Comparison of ENCODE assay signal across 10 cellular contexts in genomic region chr10:114486938-114487814, GRCh38.
A peak's percentile ranks its signal among the peaks of the same experiment; 100 is the strongest.
DNase-seq lines count a peak whose midpoint lies in the region; ATAC-seq and TF ChIP-seq lines count a peak whose summit lies in the region.
"Had no signal": no experiment of that assay in that cellular context is flagged by ENCODE, and none has a peak within 500 bp of the region (broad histone marks: within the 10 kb centered on the region; RNA-seq: fewer than 3 reads in every experiment).

No MANE protein-coding gene starts in this region.

- CTCF ChIA-PET in activated naive CD4-positive, alpha-beta T cell treated with anti-CD3 and anti-CD28 coated beads, Interleukin-2, amount 10 ng/mL, durations not matched to agents 7 days and 5 days (lab: Charles Lee), result interaction anchor here (0.6 to 8.4 kb wide), 12 partner anchors 8 to 57 kb away, joined by 3 to 62 read pairs (median 4); no protein-coding TSS in a partner anchor

- no peaks in the 10 kb centered on the region for H3K9me3 Mint-ChIP-seq in activated naive CD4-positive, alpha-beta T cell treated with anti-CD3 and anti-CD28 coated beads, Interleukin-2, amount 50 U/mL, for 72 hours
- H3K9me3 Mint-ChIP-seq in activated naive CD4-positive, alpha-beta T cell treated with anti-CD3 and anti-CD28 coated beads, Interleukin-2, amount 10 ng/mL, durations not matched to agents 7 days and 5 days, result no peaks in the 10 kb centered on the region
- H3K9me3 Mint-ChIP-seq in stimulated activated naive B cell treated with anti-CD40 and anti-IgM and Interleukin-4, amounts not matched to agents 10 μg/mL and 1 μg/mL and 100 μg/mL, for 72 hours, result no peaks in the 10 kb centered on the region

- no peak overlapping the region for H3K4me3 Mint-ChIP-seq in activated naive CD4-positive, alpha-beta T cell treated with anti-CD3 and anti-CD28 coated beads, Interleukin-2, amount 10 ng/mL, durations not matched to agents 7 days and 5 days
- no peak overlapping the region for H3K4me3 Mint-ChIP-seq in stimulated activated naive B cell treated with anti-CD40 and anti-IgM and Interleukin-4, amounts not matched to agents 10 μg/mL and 1 μg/mL and 100 μg/mL, for 72 hours

- peak; percentile 70 to 83 for ATAC-seq in activated naive CD4-positive, alpha-beta T cell treated with anti-CD3 and anti-CD28 coated beads, Interleukin-2, amount 50 U/mL, for 72 hours
- ATAC-seq in stimulated activated naive B cell treated with anti-CD40 and anti-IgM and Interleukin-4, amounts not matched to agents 10 μg/mL and 1 μg/mL and 100 μg/mL, for 72 hours (replicated peaks), result peak; percentile 58 to 66
- ATAC-seq in GM21381 (IDR thresholded peaks at IDR 0.05; ENCODE audit: unreplicated experiment), result no peak

- DNase-seq in activated naive CD4-positive, alpha-beta T cell treated with anti-CD3 and anti-CD28 coated beads, Interleukin-2, amount 50 U/mL, for 72 hours (ENCODE audit: low spot score in 2 of 2), result no peak
- no peak for DNase-seq in activated naive CD4-positive, alpha-beta T cell treated with anti-CD3 and anti-CD28 coated beads, Interleukin-2, amount 10 ng/mL, durations not matched to agents 7 days and 5 days
- DNase-seq in NCI-H1092 (lab: John Stamatoyannopoulos, UW), result peak; percentile 50
- DNase-seq in choroid plexus epithelial cell (ENCODE audit: low read depth), result peak; percentile 45
- DNase-seq in stimulated activated naive B cell treated with anti-CD40 and anti-IgM and Interleukin-4, amounts not matched to agents 10 μg/mL and 1 μg/mL and 100 μg/mL, for 72 hours, result no peak
- DNase-seq in NCI-H446 treated with DMSO at 0.1 percent for 48 hours (lab: John Stamatoyannopoulos, UW), result no peak
- DNase-seq in middle frontal gyrus (ENCODE audit: extremely low spot score, low spot score), result no peak
- DNase-seq: esophagus squamous epithelium, T-helper 9 cell had no signal

- peaks cover 36% of the 10 kb centered on the region for H3K4me1 Mint-ChIP-seq in activated naive CD4-positive, alpha-beta T cell treated with anti-CD3 and anti-CD28 coated beads, Interleukin-2, amount 10 ng/mL, durations not matched to agents 7 days and 5 days
- peaks cover 12 to 28% of the 10 kb centered on the region in 2 donors for H3K4me1 Mint-ChIP-seq in stimulated activated naive B cell treated with anti-CD40 and anti-IgM and Interleukin-4, amounts not matched to agents 10 μg/mL and 1 μg/mL and 100 μg/mL, for 72 hours

- no peak for TF ChIP-seq CTCF in choroid plexus epithelial cell (conservative IDR thresholded peaks at IDR 0.05; ENCODE audit: low read depth, low read length)

- H3K36me3 Mint-ChIP-seq in activated naive CD4-positive, alpha-beta T cell treated with anti-CD3 and anti-CD28 coated beads, Interleukin-2, amount 50 U/mL, for 72 hours, result peaks cover 19 to 53% of the 10 kb centered on the region in 2 donors
- H3K36me3 Mint-ChIP-seq in activated naive CD4-positive, alpha-beta T cell treated with anti-CD3 and anti-CD28 coated beads, Interleukin-2, amount 10 ng/mL, durations not matched to agents 7 days and 5 days, result peaks cover 78% of the 10 kb centered on the region
- peaks cover 13 to 27% of the 10 kb centered on the region in 2 donors for H3K36me3 Mint-ChIP-seq in stimulated activated naive B cell treated with anti-CD40 and anti-IgM and Interleukin-4, amounts not matched to agents 10 μg/mL and 1 μg/mL and 100 μg/mL, for 72 hours

- H3K27ac Mint-ChIP-seq in activated naive CD4-positive, alpha-beta T cell treated with anti-CD3 and anti-CD28 coated beads, Interleukin-2, amount 50 U/mL, for 72 hours, result peak overlapping the region; percentile 49 to 90
- H3K27ac Mint-ChIP-seq in activated naive CD4-positive, alpha-beta T cell treated with anti-CD3 and anti-CD28 coated beads, Interleukin-2, amount 10 ng/mL, durations not matched to agents 7 days and 5 days, result no peak overlapping the region
- no peak overlapping the region for H3K27ac Mint-ChIP-seq in stimulated activated naive B cell treated with anti-CD40 and anti-IgM and Interleukin-4, amounts not matched to agents 10 μg/mL and 1 μg/mL and 100 μg/mL, for 72 hours

- no peaks in the 10 kb centered on the region for H3K27me3 Mint-ChIP-seq in activated naive CD4-positive, alpha-beta T cell treated with anti-CD3 and anti-CD28 coated beads, Interleukin-2, amount 10 ng/mL, durations not matched to agents 7 days and 5 days
- H3K27me3 Mint-ChIP-seq in stimulated activated naive B cell treated with anti-CD40 and anti-IgM and Interleukin-4, amounts not matched to agents 10 μg/mL and 1 μg/mL and 100 μg/mL, for 72 hours, result no peaks in the 10 kb centered on the region

- H3K4me3 ChIP-seq in choroid plexus epithelial cell (ENCODE audit: low read depth, low read length), result no peak overlapping the region
- H3K4me3 ChIP-seq: esophagus squamous epithelium had no signal

Comparison
In these comparisons a context has a peak if more than half of its experiments do, and no peak if none do; other contexts are left out.
1. H3K27ac Mint-ChIP-seq: peak in activated naive CD4-positive, alpha-beta T cell treated with anti-CD3 and anti-CD28 coated beads, Interleukin-2, amount 50 U/mL, for 72 hours (2 of 2); none in activated naive CD4-positive, alpha-beta T cell treated with anti-CD3 and anti-CD28 coated beads, Interleukin-2, amount 10 ng/mL, durations not matched to agents 7 days and 5 days (single experiment) and stimulated activated naive B cell treated with anti-CD40 and anti-IgM and Interleukin-4, amounts not matched to agents 10 μg/mL and 1 μg/mL and 100 μg/mL, for 72 hours (single experiment).
2. DNase-seq: peak in NCI-H1092 (single experiment) and choroid plexus epithelial cell (single experiment); none in activated naive CD4-positive, alpha-beta T cell treated with anti-CD3 and anti-CD28 coated beads, Interleukin-2, amount 50 U/mL, for 72 hours (0 of 2), activated naive CD4-positive, alpha-beta T cell treated with anti-CD3 and anti-CD28 coated beads, Interleukin-2, amount 10 ng/mL, durations not matched to agents 7 days and 5 days (single experiment), stimulated activated naive B cell treated with anti-CD40 and anti-IgM and Interleukin-4, amounts not matched to agents 10 μg/mL and 1 μg/mL and 100 μg/mL, for 72 hours (single experiment), NCI-H446 treated with DMSO at 0.1 percent for 48 hours (single experiment) and middle frontal gyrus (single experiment).